ENCODE assay signal across 8 cellular contexts in the genomic region with DNA sequence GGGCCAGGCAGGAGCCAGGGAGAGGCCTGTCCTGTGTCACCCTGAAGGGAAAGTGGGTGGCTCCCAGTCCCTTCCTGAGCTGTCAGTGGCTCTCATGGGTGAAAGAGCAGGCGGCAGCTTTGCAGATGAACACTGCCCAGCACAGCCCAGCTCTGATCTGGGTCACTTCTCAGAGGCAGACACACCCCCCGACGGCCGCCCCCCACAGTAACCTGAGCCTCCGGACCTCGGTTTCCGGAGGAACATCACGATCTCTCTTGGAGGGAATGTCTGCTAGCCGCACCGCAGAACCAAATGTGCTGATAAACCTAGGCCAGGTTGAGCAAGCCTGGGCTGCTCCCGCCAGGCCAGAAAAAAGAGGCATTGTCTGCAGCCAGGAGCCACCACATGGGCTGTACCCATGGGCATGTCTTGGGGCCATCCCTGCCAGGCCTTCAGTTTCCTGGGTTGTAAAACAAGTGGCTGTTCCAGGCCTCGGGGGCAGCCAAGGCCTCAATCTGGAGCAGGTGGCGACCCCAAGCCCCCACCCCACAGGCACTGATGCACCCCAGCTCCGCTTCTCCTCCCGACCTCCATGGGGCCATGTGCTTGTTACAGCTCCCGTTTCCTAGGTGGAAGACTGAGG. TPM values are rescaled to one million over a fixed set of nuclear protein-coding genes. Genes with fewer than 3 reads are reported as not detected.
A peak's percentile ranks its signal among the peaks of the same experiment; 100 is the strongest.
DNase-seq lines count a peak whose midpoint lies in the region; ATAC-seq and TF ChIP-seq lines count a peak whose summit lies in the region.

No MANE protein-coding gene starts in this region.

- H3K27me3 ChIP-seq in BLaER1 (no peaks in the 10 kb centered on the region), Panc1 (ENCODE audit: control insufficient read depth, insufficient read depth, low read length) (no peaks in the 10 kb centered on the region), MG63 (no peaks in the 10 kb centered on the region)

- H3K4me1 ChIP-seq in BLaER1: peaks cover 100% of the 10 kb centered on the region
- peaks cover 91% of the 10 kb centered on the region for H3K4me1 ChIP-seq in Panc1 (ENCODE audit: control insufficient read depth, insufficient read depth, low read length)

- in situ Hi-C loops in Panc1 (cut with HindIII; ENCODE audit: low pct_unique_long_range_greater_than_20kb, low sequenced_read_pairs): no loop called here

- H3K4me3 ChIP-seq in BLaER1: no peak overlapping the region
- H3K4me3 ChIP-seq in Panc1 (ENCODE audit: low read depth in 2 of 2, low read length in 2 of 2): no peak overlapping the region
- no peak overlapping the region for H3K4me3 ChIP-seq in fibroblast of mammary gland (ENCODE audit: control insufficient read depth, low read depth, low read length)
- no peak overlapping the region for H3K4me3 ChIP-seq in MG63

- no TSS peak for BruUV-seq in Panc1 (replicated peaks; lab: Mats Ljungman, UMichigan)

- no peak overlapping the region for H3K9ac ChIP-seq in BLaER1

- intact Hi-C loops in Panc1 (cut with micrococcal nuclease; ENCODE audit: unreplicated experiment): no loop called here

- H3K36me3 ChIP-seq in BLaER1: peaks cover 20% of the 10 kb centered on the region
- no peaks in the 10 kb centered on the region for H3K36me3 ChIP-seq in Panc1 (ENCODE audit: control insufficient read depth, insufficient read depth, low read length)
- H3K36me3 ChIP-seq in MG63: peaks cover 23% of the 10 kb centered on the region

- DNase-seq in Panc1 (ENCODE audit: low read depth, low spot score) (no peak), fibroblast of mammary gland (ENCODE audit: low read depth) (peak; percentile 73), nucleus accumbens (lab: John Stamatoyannopoulos, UW) (peak in 44 of 56 donors; percentile 17 to 76 (median 50)), MG63 (no peak), NCI-H1105 treated with DMSO at 0.1 percent for 48 hours (lab: John Stamatoyannopoulos, UW) (no peak)
- no peak for DNase-seq in stimulated activated CD4-positive, alpha-beta T cell treated with anti-CD3 and anti-CD28 coated beads, Interleukin-12 subunit alpha, Interleukin-12 subunit beta, amount 100 ng/mL, for 4 hours
- DNase-seq in activated CD4-positive, alpha-beta T cell treated with anti-CD3 and anti-CD28 coated beads, Interleukin-2, amount 50 U/mL, for 4 hours: no peak

- H3K4me2 ChIP-seq in BLaER1: peak overlapping the region; percentile 80

- POLR2A ChIA-PET in Panc1 (lab: Charles Lee): no interaction called here

- peaks cover 100% of the 10 kb centered on the region for H4K20me1 ChIP-seq in BLaER1

- no peak overlapping the region; the same call in 1 of the 2 replicates for H3K27ac ChIP-seq in BLaER1
- H3K27ac ChIP-seq in Panc1 (ENCODE audit: low read length): peak overlapping the region; percentile 62

- H3K9me3 ChIP-seq in BLaER1 (no peaks in the 10 kb centered on the region), Panc1 (ENCODE audit: control insufficient read depth, insufficient read depth, low read depth, low read length) (no peaks in the 10 kb centered on the region), MG63 (no peaks in the 10 kb centered on the region)

- peak; percentile 68 for ATAC-seq in Panc1

- no peak for TF ChIP-seq CTCF in Panc1 (IDR thresholded peaks at IDR 0.05)
- no peak for TF ChIP-seq CTCF in fibroblast of mammary gland (conservative IDR thresholded peaks at IDR 0.05; ENCODE audit: control insufficient read depth, insufficient read depth, low read depth, low read length)

- CTCF ChIA-PET in Panc1 (lab: Charles Lee): interaction anchor here (0.6 to 1.0 kb wide), 3 partner anchors 9 to 256 kb away, joined by 3 read pairs; no protein-coding TSS in a partner anchor

RNA-seq across cellular contexts. Expression of gene NCOR2, which starts 57.6 kb away (rescaled TPM):
- 461 TPM for total RNA-seq in Panc1 (2021; ENCODE audit: unreplicated experiment)
- polyA plus RNA-seq in Panc1 (2012; ENCODE audit: insufficient read length): 441 TPM
- total RNA-seq in MG63 (2014; rRNA removed; shearing (Covaris generic); ENCODE audit: low replicate concordance): 17.0 and 32.9 TPM in 2 replicates

Comparison
In these comparisons a context has a peak if more than half of its experiments do, and no peak if none do; other contexts are left out.
1. DNase-seq: peak in fibroblast of mammary gland (single experiment) and nucleus accumbens (44 of 56); none in Panc1 (single experiment), stimulated activated CD4-positive, alpha-beta T cell treated with anti-CD3 and anti-CD28 coated beads, Interleukin-12 subunit alpha, Interleukin-12 subunit beta, amount 100 ng/mL, for 4 hours (single experiment), MG63 (single experiment), activated CD4-positive, alpha-beta T cell treated with anti-CD3 and anti-CD28 coated beads, Interleukin-2, amount 50 U/mL, for 4 hours (0 of 2) and NCI-H1105 treated with DMSO at 0.1 percent for 48 hours (single experiment).
2. RNA of gene NCOR2, which starts 57.6 kb away (total RNA-seq): 461 TPM in Panc1 (single experiment); 17.0 to 32.9 TPM in MG63; every median in the first group is over 10 times any median in the second.